ENCODE assay signal across 12 cellular contexts in genomic region chr3:50605901-50606326, GRCh38. TPM values are rescaled to one million over a fixed set of nuclear protein-coding genes. Genes with fewer than 3 reads are reported as not detected.
A peak's percentile ranks its signal among the peaks of the same experiment; 100 is the strongest.
DNase-seq lines count a peak whose midpoint lies in the region; ATAC-seq and TF ChIP-seq lines count a peak whose summit lies in the region.
"Had no signal": no experiment of that assay in that cellular context is flagged by ENCODE, and none has a peak within 500 bp of the region (broad histone marks: within the 10 kb centered on the region; RNA-seq: fewer than 3 reads in every experiment).

No MANE protein-coding gene starts in this region.

- POLR2A ChIA-PET in activated CD8-positive, alpha-beta T cell treated with anti-CD3 and anti-CD28 coated beads, Interleukin-2, amount 10 ng/mL, durations not matched to agents 7 days and 5 days (lab: Charles Lee): interaction anchor here (1.1 to 22.1 kb wide), 8 partner anchors 8 to 306 kb away, joined by 3 to 1664 read pairs (median 6); partner anchors contain the start of genes C3orf18, CISH, HEMK1 and HYAL3

- H3K36me3 ChIP-seq in left lung: peaks cover 0 to 63% of the 10 kb centered on the region in 2 donors
- H3K36me3 ChIP-seq in thyroid gland: peaks cover 20 to 21% of the 10 kb centered on the region in 2 donors

- WGBS in thyroid gland, 2 donors: 35% methylated on average over 5 of the region's 5 CpGs

- peaks cover 72% of the 10 kb centered on the region for H3K36me3 Mint-ChIP-seq in activated naive CD4-positive, alpha-beta T cell treated with anti-CD3 and anti-CD28 coated beads for 36 hours (ENCODE audit: low read depth)
- H3K36me3 Mint-ChIP-seq in activated CD8-positive, alpha-beta T cell treated with anti-CD3 and anti-CD28 coated beads, Interleukin-2, amount 10 ng/mL, durations not matched to agents 7 days and 5 days (ENCODE audit: low read depth): peaks cover 96% of the 10 kb centered on the region

- intact Hi-C loops in activated naive CD4-positive, alpha-beta T cell treated with anti-CD3 and anti-CD28 coated beads for 36 hours (cut with micrococcal nuclease): no loop called here
- intact Hi-C loops in left lung (cut with DNase I): no loop called here
- intact Hi-C loops in thyroid gland (cut with DNase I): no loop called here

- H3K4me1 ChIP-seq in left lung (peaks cover 35 to 100% of the 10 kb centered on the region in 2 donors), thyroid gland (peaks cover 88 to 96% of the 10 kb centered on the region in 2 donors)

- no peaks in the 10 kb centered on the region for H3K9me3 ChIP-seq in left lung
- no peaks in the 10 kb centered on the region for H3K9me3 ChIP-seq in thyroid gland

- DNase-seq in activated naive CD4-positive, alpha-beta T cell treated with anti-CD3 and anti-CD28 coated beads for 36 hours: peak; percentile 55
- DNase-seq in activated naive CD4-positive, alpha-beta T cell treated with Interleukin-2 at 50 U/mL for 16 hours: no peak
- DNase-seq in activated CD8-positive, alpha-beta T cell treated with anti-CD3 and anti-CD28 coated beads, Interleukin-2, amount 10 ng/mL, durations not matched to agents 7 days and 5 days: no peak
- peak in 1 of 2 donors; percentile 66 for DNase-seq in left lung
- DNase-seq in thyroid gland: peak; percentile 93 to 95
- DNase-seq in medulla oblongata (ENCODE audit: extremely low spot score): no peak
- no peak for DNase-seq in NCI-H1930 (lab: John Stamatoyannopoulos, UW)
- no peak for DNase-seq in SW480 (ENCODE audit: low spot score)
- DNase-seq: aorta, Calu3, foreskin melanocyte had no signal

- H3K4me3 ChIP-seq in left lung (peak overlapping the region in 1 of 2 donors; percentile 73), thyroid gland (replicated peaks in 1 of 3) (no peak overlapping the region)

- TF ChIP-seq CTCF in left lung (IDR thresholded peaks at IDR 0.05): no peak
- TF ChIP-seq CTCF in thyroid gland (IDR thresholded peaks at IDR 0.05): no peak

- no peaks in the 10 kb centered on the region for H3K27me3 Mint-ChIP-seq in activated naive CD4-positive, alpha-beta T cell treated with anti-CD3 and anti-CD28 coated beads for 36 hours (ENCODE audit: low read depth)
- H3K27me3 Mint-ChIP-seq in activated CD8-positive, alpha-beta T cell treated with anti-CD3 and anti-CD28 coated beads, Interleukin-2, amount 10 ng/mL, durations not matched to agents 7 days and 5 days (ENCODE audit: low read depth): no peaks in the 10 kb centered on the region

- H3K27me3 ChIP-seq in left lung: no peaks in the 10 kb centered on the region
- H3K27me3 ChIP-seq in thyroid gland: no peaks in the 10 kb centered on the region

- peaks cover 68% of the 10 kb centered on the region for H3K4me1 Mint-ChIP-seq in activated naive CD4-positive, alpha-beta T cell treated with anti-CD3 and anti-CD28 coated beads for 36 hours (ENCODE audit: low read depth)
- H3K4me1 Mint-ChIP-seq in activated CD8-positive, alpha-beta T cell treated with anti-CD3 and anti-CD28 coated beads, Interleukin-2, amount 10 ng/mL, durations not matched to agents 7 days and 5 days (ENCODE audit: low read depth): peaks cover 53% of the 10 kb centered on the region

- H3K27ac ChIP-seq in left lung (peak overlapping the region; percentile 94 to 98), thyroid gland (peak overlapping the region; percentile 99 to 100 (median 100))

- CTCF ChIA-PET in activated naive CD4-positive, alpha-beta T cell treated with anti-CD3 and anti-CD28 coated beads for 36 hours (lab: Charles Lee): interaction anchor here (0.8 to 11.1 kb wide), 6 partner anchors 10 to 34 kb away, joined by 3 to 234 read pairs (median 5); partner anchors contain the start of genes C3orf18 and HEMK1
- CTCF ChIA-PET in activated CD8-positive, alpha-beta T cell treated with anti-CD3 and anti-CD28 coated beads, Interleukin-2, amount 10 ng/mL, durations not matched to agents 7 days and 5 days (lab: Charles Lee): interaction anchor here (3.3 to 29.5 kb wide), 3 partner anchors 10 to 34 kb away, joined by 14 to 1321 read pairs (median 535); partner anchors contain the start of genes C3orf18, HEMK1 and MAPKAPK3

- no peaks in the 10 kb centered on the region for H3K9me3 Mint-ChIP-seq in activated naive CD4-positive, alpha-beta T cell treated with anti-CD3 and anti-CD28 coated beads for 36 hours
- H3K9me3 Mint-ChIP-seq in activated CD8-positive, alpha-beta T cell treated with anti-CD3 and anti-CD28 coated beads, Interleukin-2, amount 10 ng/mL, durations not matched to agents 7 days and 5 days (ENCODE audit: insufficient read depth): no peaks in the 10 kb centered on the region

- peak in 1 of 2 donors; percentile 83 for TF ChIP-seq POLR2A in thyroid gland (IDR thresholded peaks at IDR 0.05)

- H3K27ac Mint-ChIP-seq in activated naive CD4-positive, alpha-beta T cell treated with anti-CD3 and anti-CD28 coated beads for 36 hours: peak overlapping the region; percentile 100
- H3K27ac Mint-ChIP-seq in activated CD8-positive, alpha-beta T cell treated with anti-CD3 and anti-CD28 coated beads, Interleukin-2, amount 10 ng/mL, durations not matched to agents 7 days and 5 days: peak overlapping the region; percentile 97

- no peak for ATAC-seq in activated CD8-positive, alpha-beta T cell treated with anti-CD3 and anti-CD28 coated beads, Interleukin-2, amount 10 ng/mL, durations not matched to agents 7 days and 5 days
- ATAC-seq in left lung: peak; percentile 9
- ATAC-seq: HCT116 had no signal

- peak overlapping the region; percentile 96 for H3K4me3 Mint-ChIP-seq in activated naive CD4-positive, alpha-beta T cell treated with anti-CD3 and anti-CD28 coated beads for 36 hours
- H3K4me3 Mint-ChIP-seq in activated CD8-positive, alpha-beta T cell treated with anti-CD3 and anti-CD28 coated beads, Interleukin-2, amount 10 ng/mL, durations not matched to agents 7 days and 5 days: peak overlapping the region; percentile 94

RNA-seq across cellular contexts. Expression of gene CISH, which starts 5.7 kb away (rescaled TPM):
- total RNA-seq in activated naive CD4-positive, alpha-beta T cell treated with anti-CD3 and anti-CD28 coated beads for 36 hours: 100 to 1,000 TPM; 136 to 138 TPM
- 100 to 1,000 TPM; 380 to 394 TPM for total RNA-seq in activated CD8-positive, alpha-beta T cell treated with anti-CD3 and anti-CD28 coated beads, Interleukin-2, amount 10 ng/mL, durations not matched to agents 7 days and 5 days
- total RNA-seq in left lung (10 to 100 TPM; 42.5 to 55.2 TPM), thyroid gland (10 to 100 TPM; 31.0 to 78.1 (median 48.0) TPM)

RNA-seq across cellular contexts. Expression of gene MAPKAPK3, which starts 11.0 kb away (rescaled TPM):
- total RNA-seq in activated naive CD4-positive, alpha-beta T cell treated with anti-CD3 and anti-CD28 coated beads for 36 hours: 100 to 1,000 TPM; 105 to 106 TPM
- 100 to 1,000 TPM; 224 to 225 TPM for total RNA-seq in activated CD8-positive, alpha-beta T cell treated with anti-CD3 and anti-CD28 coated beads, Interleukin-2, amount 10 ng/mL, durations not matched to agents 7 days and 5 days
- total RNA-seq in left lung (100 to 1,000 TPM in 1 of 2 donors, 10 to 100 TPM in 1; 98.6 to 118 TPM), thyroid gland (100 to 1,000 TPM in 1 of 4 donors, 10 to 100 TPM in 3; 66.1 to 147 (median 97.5) TPM)

RNA-seq across cellular contexts. Expression of gene HEMK1, which starts 36.6 kb away (rescaled TPM):
- total RNA-seq in activated naive CD4-positive, alpha-beta T cell treated with anti-CD3 and anti-CD28 coated beads for 36 hours: 10 to 100 TPM; 27.0 to 30.4 TPM
- 10 to 100 TPM; 83.3 to 86.0 TPM for total RNA-seq in activated CD8-positive, alpha-beta T cell treated with anti-CD3 and anti-CD28 coated beads, Interleukin-2, amount 10 ng/mL, durations not matched to agents 7 days and 5 days
- total RNA-seq in left lung (10 to 100 TPM; 24.0 to 27.6 TPM), thyroid gland (10 to 100 TPM; 13.9 to 20.8 (median 17.6) TPM)

RNA-seq across cellular contexts. Expression of gene C3orf18, which starts 38.4 kb away (rescaled TPM):
- 1 to 10 TPM; 3.1 to 3.8 TPM for total RNA-seq in activated naive CD4-positive, alpha-beta T cell treated with anti-CD3 and anti-CD28 coated beads for 36 hours
- 10 to 100 TPM; 58.5 to 61.6 TPM for total RNA-seq in activated CD8-positive, alpha-beta T cell treated with anti-CD3 and anti-CD28 coated beads, Interleukin-2, amount 10 ng/mL, durations not matched to agents 7 days and 5 days
- total RNA-seq in left lung (1 to 10 TPM; 6.2 to 6.6 TPM), thyroid gland (10 to 100 TPM; 19.6 to 22.0 (median 20.3) TPM)

Comparison
In these comparisons a context has a peak if more than half of its experiments do, and no peak if none do; other contexts are left out.
1. DNase-seq: peak in activated naive CD4-positive, alpha-beta T cell treated with anti-CD3 and anti-CD28 coated beads for 36 hours (single experiment) and thyroid gland (2 of 2); none in activated naive CD4-positive, alpha-beta T cell treated with Interleukin-2 at 50 U/mL for 16 hours (single experiment), activated CD8-positive, alpha-beta T cell treated with anti-CD3 and anti-CD28 coated beads, Interleukin-2, amount 10 ng/mL, durations not matched to agents 7 days and 5 days (single experiment), medulla oblongata (single experiment), NCI-H1930 (0 of 2) and SW480 (single experiment).